8 cellular contexts compared by ENCODE assay signal in the genomic region with DNA sequence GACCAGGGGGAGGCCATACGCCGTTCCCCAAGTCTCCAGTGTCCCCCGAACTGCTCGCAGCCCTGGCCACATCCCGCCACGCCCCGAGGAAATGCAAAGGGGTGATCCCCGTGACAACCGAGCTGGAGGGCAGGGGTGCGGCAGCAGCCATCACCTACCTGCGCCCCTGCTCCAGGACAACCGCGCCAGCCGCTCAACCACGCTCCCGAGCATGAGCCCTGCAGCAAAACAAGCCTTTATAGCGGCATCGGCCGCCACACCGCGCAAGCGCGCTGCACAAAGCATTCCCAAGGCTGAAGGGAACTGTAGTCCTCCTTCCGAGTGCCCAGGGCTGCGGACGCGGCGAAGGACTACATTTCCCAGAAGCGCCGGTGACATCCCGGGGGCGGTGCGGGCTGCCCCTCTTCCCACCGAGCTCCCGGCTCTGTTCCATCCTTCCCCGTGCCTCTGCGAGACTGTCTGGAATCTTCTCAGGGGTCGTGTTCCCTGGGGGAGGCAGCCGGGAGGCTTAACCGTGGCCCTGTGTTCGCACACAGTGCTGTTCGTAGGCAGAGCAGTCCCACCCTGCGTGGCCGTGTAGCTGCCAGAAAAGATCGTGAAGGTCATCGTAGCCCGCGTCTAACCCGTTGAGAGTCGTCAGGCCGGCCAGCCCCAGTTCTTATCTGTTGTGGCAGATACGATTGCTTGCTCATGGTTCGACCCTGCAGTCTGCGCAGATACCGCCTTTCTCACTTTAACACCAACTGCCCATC. TPM values are rescaled to one million over a fixed set of nuclear protein-coding genes. Genes with fewer than 3 reads are reported as not detected.
A peak's percentile ranks its signal among the peaks of the same experiment; 100 is the strongest.
DNase-seq lines count a peak whose midpoint lies in the region; ATAC-seq and TF ChIP-seq lines count a peak whose summit lies in the region.

ABCC5 (minus strand) TSS at position 213 of the 752 bp plus-strand sequence. CDS start 3,492 bp downstream, outside the sequence.

- H3K27ac Mint-ChIP-seq in activated naive CD4-positive, alpha-beta T cell treated with anti-CD3 and anti-CD28 coated beads, Interleukin-2, amount 10 ng/mL, durations not matched to agents 7 days and 5 days: peak within 1 kb of the TSS; percentile 90

- peak within 1 kb of the TSS; percentile 84 for H3K9ac ChIP-seq in SK-N-MC (ENCODE audit: insufficient read length)

- H3K27me3 Mint-ChIP-seq in activated naive CD4-positive, alpha-beta T cell treated with anti-CD3 and anti-CD28 coated beads, Interleukin-2, amount 10 ng/mL, durations not matched to agents 7 days and 5 days: peaks cover 27% of the 10 kb centered on the region

- no peaks in the 10 kb centered on the region for H3K9me3 Mint-ChIP-seq in activated naive CD4-positive, alpha-beta T cell treated with anti-CD3 and anti-CD28 coated beads, Interleukin-2, amount 10 ng/mL, durations not matched to agents 7 days and 5 days

- H3K36me3 ChIP-seq in SK-N-MC (ENCODE audit: insufficient read depth, low read length) (peaks cover 15% of the 10 kb centered on the region), testis (ENCODE audit: low read depth, missing control alignments) (no peaks in the 10 kb centered on the region)

- no peaks in the 10 kb centered on the region for H3K9me3 ChIP-seq in SK-N-MC (ENCODE audit: low read depth, low read length)
- no peaks in the 10 kb centered on the region for H3K9me3 ChIP-seq in testis

- peaks cover 42% of the 10 kb centered on the region for H3K4me1 Mint-ChIP-seq in activated naive CD4-positive, alpha-beta T cell treated with anti-CD3 and anti-CD28 coated beads, Interleukin-2, amount 10 ng/mL, durations not matched to agents 7 days and 5 days

- no peak within 1 kb of the TSS for H3K27ac ChIP-seq in SK-N-MC
- H3K27ac ChIP-seq in testis: peak within 1 kb of the TSS; percentile 8 to 81

- TF ChIP-seq POLR2A in testis (IDR thresholded peaks at IDR 0.05): no peak

- CTCF ChIA-PET in activated naive CD4-positive, alpha-beta T cell treated with anti-CD3 and anti-CD28 coated beads, Interleukin-2, amount 10 ng/mL, durations not matched to agents 7 days and 5 days (lab: Charles Lee): interaction anchor here (0.6 to 1.2 kb wide), 5 partner anchors 12 to 1135 kb away, joined by 3 to 7 read pairs (median 4); partner anchors contain the start of gene C3orf70

- peak; percentile 12 for TF ChIP-seq CTCF in HFF-Myc (IDR thresholded peaks at IDR 0.05; ENCODE audit: low read depth, low read length, missing control alignments)
- no peak for TF ChIP-seq CTCF in omental fat pad (IDR thresholded peaks at IDR 0.05)
- peak in 1 of 3 experiments; percentile 56 for TF ChIP-seq CTCF in testis (IDR thresholded peaks at IDR 0.05)

- peak within 1 kb of the TSS; percentile 100 for H3K4me3 Mint-ChIP-seq in activated naive CD4-positive, alpha-beta T cell treated with anti-CD3 and anti-CD28 coated beads, Interleukin-2, amount 10 ng/mL, durations not matched to agents 7 days and 5 days

- H3K4me1 ChIP-seq in testis: peaks cover 15% of the 10 kb centered on the region

- no peaks in the 10 kb centered on the region for H3K27me3 ChIP-seq in testis

- intact Hi-C loops in testis (cut with DNase I; ENCODE audit: low total_unique reads): loop anchor here (10.0 kb wide), 1 partner anchor 123 kb away; no protein-coding TSS in a partner anchor

- peak; percentile 100 for ATAC-seq in omental fat pad (ENCODE audit: low FRiP score)

- peaks cover 4% of the 10 kb centered on the region for H3K36me3 Mint-ChIP-seq in activated naive CD4-positive, alpha-beta T cell treated with anti-CD3 and anti-CD28 coated beads, Interleukin-2, amount 10 ng/mL, durations not matched to agents 7 days and 5 days

- WGBS in testis, 2 donors: 0% methylated on average over 34 to 48 of the region's 55 CpGs

- peak within 1 kb of the TSS; percentile 96 for H3K4me3 ChIP-seq in HFF-Myc (replicated peaks; ENCODE audit: low read depth, low read length)
- peak within 1 kb of the TSS; percentile 99 for H3K4me3 ChIP-seq in SK-N-MC
- peak within 1 kb of the TSS; percentile 86 to 99 for H3K4me3 ChIP-seq in testis

- peak; percentile 65 for DNase-seq in GM04503 (ENCODE audit: low read depth)
- peak; percentile 80 for DNase-seq in HFF-Myc (ENCODE audit: extremely low read depth, low read depth)
- peak; percentile 85 for DNase-seq in MV-4-11 (lab: John Stamatoyannopoulos, UW)
- DNase-seq in SK-N-MC (ENCODE audit: low read depth, low spot score): peak; percentile 86
- DNase-seq in activated naive CD4-positive, alpha-beta T cell treated with anti-CD3 and anti-CD28 coated beads, Interleukin-2, amount 10 ng/mL, durations not matched to agents 7 days and 5 days: peak; percentile 90
- DNase-seq in glomerular endothelial cell (ENCODE audit: extremely low read depth, low read depth, low spot score): peak; percentile 51
- peak; percentile 55 for DNase-seq in omental fat pad (ENCODE audit: low spot score)
- peak; percentile 96 for DNase-seq in testis

RNA-seq across cellular contexts. Expression of gene ABCC5, which starts in this region (rescaled TPM):
- total RNA-seq in glomerular endothelial cell (6.3 and 12.2 TPM in 2 replicates), omental fat pad (10 to 100 TPM; 19.7 to 32.0 (median 27.2) TPM), testis (10 to 100 TPM; 61.5 to 77.9 TPM)
- 35.2 TPM for polyA plus RNA-seq in testis (ENCODE audit: insufficient read depth, low read depth, low replicate concordance)
